2 cellular contexts compared by ENCODE assay signal in genomic region chr16:31435341-31436220, GRCh38.
TF ChIP-seq lines count a peak whose summit lies in the region.

No MANE protein-coding gene starts in this region.

TF ChIP-seq in WTC11, 78 proteins besides CTCF, POLR2A, EP300 and RAD21:
- no peak for TF ChIP-seq ZNF281 (CRISPR knock-in tag; IDR thresholded peaks at IDR 0.05)

TF ChIP-seq in SK-N-SH treated with all-trans-retinoic acid at 6 μM for 48 hours, 23 proteins besides CTCF, POLR2A, EP300 and RAD21 (continued from another document):
- TF ChIP-seq PATZ1 (CRISPR knock-in tag; IDR thresholded peaks at IDR 0.05; ENCODE audit: borderline replicate concordance) (no peak), TOX (CRISPR knock-in tag; IDR thresholded peaks at IDR 0.05; ENCODE audit: borderline replicate concordance) (no peak), ZFP30 (CRISPR knock-in tag; IDR thresholded peaks at IDR 0.05) (no peak), ISL1 (CRISPR knock-in tag; IDR thresholded peaks at IDR 0.05) (no peak)
